ENCODE assay signal across 1 cellular context in genomic region chr7:154928136-154929005, GRCh38.
A peak's percentile ranks its signal among the peaks of the same experiment; 100 is the strongest.
TF ChIP-seq lines count a peak whose summit lies in the region.

No MANE protein-coding gene starts in this region.

TF ChIP-seq in HepG2, 621 proteins besides CTCF, POLR2A, EP300 and RAD21 (continued from another document):
- TF ChIP-seq YY1 (IDR thresholded peaks at IDR 0.05; ENCODE audit: insufficient read depth, insufficient replicate concordance, low read depth, low read length) (peak; percentile 48), ZNF737 (CRISPR knock-in tag; IDR thresholded peaks at IDR 0.05; ENCODE audit: borderline replicate concordance) (0 out of 2 replicates have a peak, but pooled peaks have one; percentile 62), CREM (IDR thresholded peaks at IDR 0.05) (peak; percentile 47), CREM (CRISPR knock-in tag; IDR thresholded peaks at IDR 0.05) (no peak), RFX5 (IDR thresholded peaks at IDR 0.05; ENCODE audit: low read depth, low read length) (0 out of 2 replicates have a peak, but pooled peaks have one; percentile 50), ZNF350 (CRISPR knock-in tag; IDR thresholded peaks at IDR 0.05; ENCODE audit: borderline replicate concordance, low read depth) (peak; percentile 36; the same call in 1 of the 2 replicates), NFYC (CRISPR knock-in tag; IDR thresholded peaks at IDR 0.05) (peak; percentile 90), ZNF605 (CRISPR knock-in tag; IDR thresholded peaks at IDR 0.05) (no peak), PREB (CRISPR knock-in tag; IDR thresholded peaks at IDR 0.05) (no peak), PHF21A (CRISPR knock-in tag; IDR thresholded peaks at IDR 0.05) (0 out of 2 replicates have a peak, but pooled peaks have one; percentile 36), CEBPG (CRISPR knock-in tag; IDR thresholded peaks at IDR 0.05) (peak; percentile 20; the same call in 1 of the 2 replicates), SAP130 (CRISPR knock-in tag; IDR thresholded peaks at IDR 0.05; ENCODE audit: low read depth) (peak; percentile 20; the same call in 1 of the 2 replicates), KLF12 (CRISPR knock-in tag; IDR thresholded peaks at IDR 0.05; ENCODE audit: borderline replicate concordance) (no peak), ZHX2 (IDR thresholded peaks at IDR 0.05; ENCODE audit: low read depth) (no peak), ZHX2 (CRISPR knock-in tag; IDR thresholded peaks at IDR 0.05; ENCODE audit: borderline replicate concordance) (no peak), ZFP37 (CRISPR knock-in tag; IDR thresholded peaks at IDR 0.05; ENCODE audit: borderline replicate concordance) (no peak), POLR2G (IDR thresholded peaks at IDR 0.05; ENCODE audit: low read depth, low read length) (0 out of 2 replicates have a peak, but pooled peaks have one; percentile 30), ZNF724P (CRISPR knock-in tag; IDR thresholded peaks at IDR 0.05; ENCODE audit: borderline replicate concordance) (no peak), ATF1 (CRISPR knock-in tag; IDR thresholded peaks at IDR 0.05) (peak; percentile 62; the same call in 1 of the 2 replicates), ZBTB14 (CRISPR knock-in tag; IDR thresholded peaks at IDR 0.05) (no peak), ZNF580 (CRISPR knock-in tag; IDR thresholded peaks at IDR 0.05; ENCODE audit: borderline replicate concordance, low read depth) (no peak), NFYB (CRISPR knock-in tag; IDR thresholded peaks at IDR 0.05) (peak; percentile 80), YEATS2 (CRISPR knock-in tag; IDR thresholded peaks at IDR 0.05; ENCODE audit: borderline replicate concordance) (0 out of 2 replicates have a peak, but pooled peaks have one; percentile 12), FIP1L1 (IDR thresholded peaks at IDR 0.05; ENCODE audit: borderline replicate concordance, insufficient read depth, low read depth, low read length) (no peak), RFXAP (CRISPR knock-in tag; IDR thresholded peaks at IDR 0.05; ENCODE audit: borderline replicate concordance) (0 out of 2 replicates have a peak, but pooled peaks have one; percentile 27), KAT2B (IDR thresholded peaks at IDR 0.05; ENCODE audit: borderline replicate concordance, low read depth, low read length) (no peak), NPAS2 (CRISPR knock-in tag; IDR thresholded peaks at IDR 0.05; ENCODE audit: borderline replicate concordance) (no peak)
